15 cellular contexts compared by ENCODE assay signal in genomic region chr1:228092342-228093049, GRCh38. TPM values are rescaled to one million over a fixed set of nuclear protein-coding genes. Genes with fewer than 3 reads are reported as not detected.
DNase-seq lines count a peak whose midpoint lies in the region; ATAC-seq and TF ChIP-seq lines count a peak whose summit lies in the region.
"Had no signal": no experiment of that assay in that cellular context is flagged by ENCODE, and none has a peak within 500 bp of the region (broad histone marks: within the 10 kb centered on the region; RNA-seq: fewer than 3 reads in every experiment).

No MANE protein-coding gene starts in this region.

- peak; percentile 1 for DNase-seq in activated naive CD4-positive, alpha-beta T cell treated with Interleukin-2 at 50 U/mL for 16 hours
- no peak for DNase-seq in activated naive CD4-positive, alpha-beta T cell treated with anti-CD3 and anti-CD28 coated beads, Interleukin-2, amount 50 U/mL, for 72 hours (ENCODE audit: low spot score in 2 of 2)
- peak in 2 of 3 donors; percentile 30 for DNase-seq in Peyer's patch
- no peak for DNase-seq in immature natural killer cell
- no peak for DNase-seq in stimulated activated effector memory CD8-positive, alpha-beta T cell treated with anti-CD3 and anti-CD28 coated beads, Interleukin-12 subunit alpha, Interleukin-12 subunit beta, amount 100 ng/mL, for 72 hours (ENCODE audit: low spot score in 2 of 2)
- DNase-seq in islet precursor cell: no peak
- no peak for DNase-seq in left lung
- DNase-seq: left colon, NCI-H1105 treated with DMSO at 0.1 percent for 48 hours, NCI-H82, WERI-Rb-1 had no signal

- H3K9me3 ChIP-seq in Peyer's patch (no peaks in the 10 kb centered on the region), left lung (peaks cover 0 to 8% of the 10 kb centered on the region in 2 donors)

- H3K27ac ChIP-seq in Peyer's patch (no peak overlapping the region), left lung (no peak overlapping the region)
- H3K27ac ChIP-seq: foreskin keratinocyte, KMS-11, WERI-Rb-1 had no signal

- no peak for ATAC-seq in activated naive CD4-positive, alpha-beta T cell treated with anti-CD3 and anti-CD28 coated beads, Interleukin-2, amount 50 U/mL, for 72 hours
- no peak for ATAC-seq in stimulated activated effector memory CD8-positive, alpha-beta T cell treated with anti-CD3 and anti-CD28 coated beads, Interleukin-12 subunit alpha, Interleukin-12 subunit beta, amount 100 ng/mL, for 72 hours
- ATAC-seq in GM18909 (IDR thresholded peaks at IDR 0.05; ENCODE audit: poor library complexity, unreplicated experiment): no peak
- ATAC-seq in left lung: no peak
- ATAC-seq: foreskin keratinocyte; left colon; stimulated activated naive CD8-positive, alpha-beta T cell treated with anti-CD3 and anti-CD28 coated beads, Interleukin-15, amount 100 ng/mL, for 72 hours had no signal

- H3K4me1 ChIP-seq in Peyer's patch (peaks cover 0 to 67% (median 34%) of the 10 kb centered on the region in 4 donors), left lung (peaks cover 51 to 90% of the 10 kb centered on the region in 2 donors)

- peak overlapping the region in 3 of 5 donors; percentile 13 to 38 (median 20) for H3K4me3 Mint-ChIP-seq in immature natural killer cell
- no peak overlapping the region for H3K4me3 Mint-ChIP-seq in stimulated activated effector memory CD8-positive, alpha-beta T cell treated with anti-CD3 and anti-CD28 coated beads, Interleukin-12 subunit alpha, Interleukin-12 subunit beta, amount 100 ng/mL, for 72 hours
- H3K4me3 Mint-ChIP-seq: stimulated activated naive CD8-positive, alpha-beta T cell treated with anti-CD3 and anti-CD28 coated beads, Interleukin-15, amount 100 ng/mL, for 72 hours had no signal

- peak overlapping the region in 1 of 2 donors; percentile 85 for H3K27ac Mint-ChIP-seq in activated naive CD4-positive, alpha-beta T cell treated with anti-CD3 and anti-CD28 coated beads, Interleukin-2, amount 50 U/mL, for 72 hours
- peak overlapping the region in 5 of 6 donors; percentile 27 to 94 (median 59) for H3K27ac Mint-ChIP-seq in immature natural killer cell
- peak overlapping the region; percentile 63 for H3K27ac Mint-ChIP-seq in stimulated activated effector memory CD8-positive, alpha-beta T cell treated with anti-CD3 and anti-CD28 coated beads, Interleukin-12 subunit alpha, Interleukin-12 subunit beta, amount 100 ng/mL, for 72 hours

- H3K36me3 Mint-ChIP-seq in activated naive CD4-positive, alpha-beta T cell treated with anti-CD3 and anti-CD28 coated beads, Interleukin-2, amount 50 U/mL, for 72 hours: peaks cover 34 to 58% of the 10 kb centered on the region in 2 donors
- peaks cover 13 to 22% (median 15%) of the 10 kb centered on the region in 3 donors for H3K36me3 Mint-ChIP-seq in immature natural killer cell
- peaks cover 98% of the 10 kb centered on the region for H3K36me3 Mint-ChIP-seq in stimulated activated effector memory CD8-positive, alpha-beta T cell treated with anti-CD3 and anti-CD28 coated beads, Interleukin-12 subunit alpha, Interleukin-12 subunit beta, amount 100 ng/mL, for 72 hours

- peaks cover 8 to 21% (median 11%) of the 10 kb centered on the region in 3 donors for H3K27me3 Mint-ChIP-seq in immature natural killer cell (ENCODE audit: low read depth in 3 of 3)
- H3K27me3 Mint-ChIP-seq: stimulated activated naive CD8-positive, alpha-beta T cell treated with anti-CD3 and anti-CD28 coated beads, Interleukin-15, amount 100 ng/mL, for 72 hours had no signal

- peaks cover 0 to 26% (median 0%) of the 10 kb centered on the region in 3 donors for H3K36me3 ChIP-seq in Peyer's patch
- H3K36me3 ChIP-seq in left lung: peaks cover 0 to 60% of the 10 kb centered on the region in 2 donors
- H3K36me3 ChIP-seq: WERI-Rb-1 had no signal

- H3K4me1 Mint-ChIP-seq in immature natural killer cell: peaks cover 88 to 94% of the 10 kb centered on the region in 2 donors
- peaks cover 84% of the 10 kb centered on the region for H3K4me1 Mint-ChIP-seq in stimulated activated effector memory CD8-positive, alpha-beta T cell treated with anti-CD3 and anti-CD28 coated beads, Interleukin-12 subunit alpha, Interleukin-12 subunit beta, amount 100 ng/mL, for 72 hours

- no peak for TF ChIP-seq POLR2A in Peyer's patch (IDR thresholded peaks at IDR 0.05)

- H3K4me3 ChIP-seq in Peyer's patch (no peak overlapping the region), left lung (no peak overlapping the region)

- H3K9me3 Mint-ChIP-seq in activated naive CD4-positive, alpha-beta T cell treated with anti-CD3 and anti-CD28 coated beads, Interleukin-2, amount 50 U/mL, for 72 hours: peaks cover 8 to 10% of the 10 kb centered on the region in 2 donors
- peaks cover 0 to 5% (median 2%) of the 10 kb centered on the region in 6 donors for H3K9me3 Mint-ChIP-seq in immature natural killer cell
- peaks cover 7% of the 10 kb centered on the region for H3K9me3 Mint-ChIP-seq in stimulated activated effector memory CD8-positive, alpha-beta T cell treated with anti-CD3 and anti-CD28 coated beads, Interleukin-12 subunit alpha, Interleukin-12 subunit beta, amount 100 ng/mL, for 72 hours

- H3K27me3 ChIP-seq in Peyer's patch (no peaks in the 10 kb centered on the region), left lung (no peaks in the 10 kb centered on the region)
- H3K27me3 ChIP-seq: foreskin keratinocyte had no signal

- intact Hi-C loops in left lung (cut with DNase I): no loop called here

- TF ChIP-seq CTCF in Peyer's patch (IDR thresholded peaks at IDR 0.05) (no peak), left lung (IDR thresholded peaks at IDR 0.05) (no peak)

RNA-seq across cellular contexts. Expression of gene ARF1, which starts 10.0 kb away (rescaled TPM):
- total RNA-seq in activated naive CD4-positive, alpha-beta T cell treated with anti-CD3 and anti-CD28 coated beads, Interleukin-2, amount 50 U/mL, for 72 hours: 100 to 1,000 TPM; 308 to 333 TPM
- 100 to 1,000 TPM; 243 to 434 (median 392) TPM for total RNA-seq in Peyer's patch
- polyA plus RNA-seq in immature natural killer cell: 100 to 1,000 TPM; 533 to 916 (median 674) TPM
- total RNA-seq in left lung: 100 to 1,000 TPM; 407 to 455 TPM

RNA-seq across cellular contexts. Expression of gene C1orf35, which starts 10.6 kb away (rescaled TPM):
- total RNA-seq in activated naive CD4-positive, alpha-beta T cell treated with anti-CD3 and anti-CD28 coated beads, Interleukin-2, amount 50 U/mL, for 72 hours: 10 to 100 TPM; 17.6 to 19.4 TPM
- total RNA-seq in Peyer's patch: 10 to 100 TPM in 3 of 4 donors, 1 to 10 TPM in 1; 6.0 to 19.8 (median 16.2) TPM
- polyA plus RNA-seq in immature natural killer cell: 10 to 100 TPM in 2 of 3 donors, 1 to 10 TPM in 1; 1.8 to 21.7 (median 16.6) TPM
- total RNA-seq in left lung: 10 to 100 TPM; 12.6 to 13.2 TPM

RNA-seq across cellular contexts. Expression of gene MRPL55, which starts 16.6 kb away (rescaled TPM):
- total RNA-seq in activated naive CD4-positive, alpha-beta T cell treated with anti-CD3 and anti-CD28 coated beads, Interleukin-2, amount 50 U/mL, for 72 hours: 10 to 100 TPM; 50.6 to 52.5 TPM
- 10 to 100 TPM; 70.1 to 99.6 (median 80.8) TPM for total RNA-seq in Peyer's patch
- polyA plus RNA-seq in immature natural killer cell: 100 to 1,000 TPM; 125 to 230 (median 129) TPM
- 10 to 100 TPM; 43.0 to 44.2 TPM for total RNA-seq in left lung

RNA-seq across cellular contexts. Expression of gene GUK1, which starts 47.6 kb away (rescaled TPM):
- 100 to 1,000 TPM; 206 to 293 TPM for total RNA-seq in activated naive CD4-positive, alpha-beta T cell treated with anti-CD3 and anti-CD28 coated beads, Interleukin-2, amount 50 U/mL, for 72 hours
- total RNA-seq in Peyer's patch (100 to 1,000 TPM; 206 to 232 (median 224) TPM), left lung (100 to 1,000 TPM; 217 to 221 TPM)
- polyA plus RNA-seq in immature natural killer cell: 100 to 1,000 TPM; 516 to 803 (median 763) TPM

RNA-seq across cellular contexts. Expression of gene GJC2, which starts 57.2 kb away (rescaled TPM):
- total RNA-seq in activated naive CD4-positive, alpha-beta T cell treated with anti-CD3 and anti-CD28 coated beads, Interleukin-2, amount 50 U/mL, for 72 hours: under 1 TPM; 0.16 to 0.86 TPM
- total RNA-seq in Peyer's patch (under 1 TPM in 2 of 4 donors, not detected in 2; 0.88 to 0.94 TPM), left lung (1 to 10 TPM; 2.3 to 4.9 TPM)
- polyA plus RNA-seq in immature natural killer cell: not detected

Comparison
In these comparisons a context has a peak if more than half of its experiments do, and no peak if none do; other contexts are left out.
1. DNase-seq: peak in activated naive CD4-positive, alpha-beta T cell treated with Interleukin-2 at 50 U/mL for 16 hours (single experiment) and Peyer's patch (2 of 3); none in activated naive CD4-positive, alpha-beta T cell treated with anti-CD3 and anti-CD28 coated beads, Interleukin-2, amount 50 U/mL, for 72 hours (0 of 2), immature natural killer cell (0 of 3), stimulated activated effector memory CD8-positive, alpha-beta T cell treated with anti-CD3 and anti-CD28 coated beads, Interleukin-12 subunit alpha, Interleukin-12 subunit beta, amount 100 ng/mL, for 72 hours (0 of 2), islet precursor cell (single experiment) and left lung (0 of 2).